Comparison of ENCODE assay signal across 8 cellular contexts in genomic region chr13:41193469-41193868, GRCh38. TPM values are rescaled to one million over a fixed set of nuclear protein-coding genes. Genes with fewer than 3 reads are reported as not detected.
DNase-seq lines count a peak whose midpoint lies in the region; ATAC-seq and TF ChIP-seq lines count a peak whose summit lies in the region.

No MANE protein-coding gene starts in this region.

- H3K4me1 ChIP-seq in BLaER1, result peaks cover 16% of the 10 kb centered on the region
- peaks cover 10% of the 10 kb centered on the region for H3K4me1 ChIP-seq in Karpas-422 (ENCODE audit: low read length)

- no peak for TF ChIP-seq RAD21 in neural cell (conservative IDR thresholded peaks at IDR 0.05)

- peak overlapping the region; percentile 88 for H3K4me2 ChIP-seq in BLaER1
- peak overlapping the region; percentile 81 for H3K4me2 ChIP-seq in Karpas-422 (ENCODE audit: low read depth, low read length, poor library complexity, severe bottlenecking)
- no peak overlapping the region for H3K4me2 ChIP-seq in neural cell (ENCODE audit: low read length)

- H3K27ac ChIP-seq in BLaER1 (no peak overlapping the region), Karpas-422 (ENCODE audit: low read length) (no peak overlapping the region), dorsolateral prefrontal cortex (peak overlapping the region in 11 of 59 donors; percentile 87 to 95 (median 91)), neural cell (ENCODE audit: low read length) (no peak overlapping the region)

- no peaks in the 10 kb centered on the region for H4K20me1 ChIP-seq in BLaER1
- H4K20me1 ChIP-seq in Karpas-422 (ENCODE audit: insufficient read depth, low read depth, low read length), result no peaks in the 10 kb centered on the region
- no peaks in the 10 kb centered on the region for H4K20me1 ChIP-seq in neural cell (ENCODE audit: insufficient read depth)

- peaks cover 13% of the 10 kb centered on the region for H3K9me3 ChIP-seq in BLaER1
- no peaks in the 10 kb centered on the region for H3K9me3 ChIP-seq in Karpas-422 (ENCODE audit: low read length)
- no peaks in the 10 kb centered on the region for H3K9me3 ChIP-seq in neural cell (ENCODE audit: low read length)

- H3K36me3 ChIP-seq in BLaER1 (peaks cover 10% of the 10 kb centered on the region), Karpas-422 (ENCODE audit: insufficient read depth, low read length) (no peaks in the 10 kb centered on the region), neural cell (ENCODE audit: insufficient read depth, low read length) (no peaks in the 10 kb centered on the region)

- H3F3A ChIP-seq in neural cell (ENCODE audit: insufficient read depth, low read length, poor library complexity, severe bottlenecking), result no peaks in the 10 kb centered on the region

- TF ChIP-seq CTCF in dorsolateral prefrontal cortex (IDR thresholded peaks at IDR 0.05 in 54 of 56, conservative IDR thresholded peaks at IDR 0.05 in 2 of 56; ENCODE audit: low read depth in 1 of 56, partially characterized antibody in 56 of 56), result no peak
- no peak for TF ChIP-seq CTCF in neural cell (IDR thresholded peaks at IDR 0.05; ENCODE audit: poor library complexity, severe bottlenecking)

- H2AFZ ChIP-seq in Karpas-422 (ENCODE audit: low read length) (no peak overlapping the region), neural cell (ENCODE audit: low read depth, low read length) (no peak overlapping the region)

- no peak for DNase-seq in Karpas-422
- DNase-seq in dorsolateral prefrontal cortex, result peak in 1 of 10 donors; percentile 26
- no peak for DNase-seq in glomerular visceral epithelial cell (ENCODE audit: extremely low spot score)
- no peak for DNase-seq in SW 1271 (lab: John Stamatoyannopoulos, UW)

- no peaks in the 10 kb centered on the region for H3K79me2 ChIP-seq in Karpas-422 (ENCODE audit: low read length)
- peaks cover 9% of the 10 kb centered on the region for H3K79me2 ChIP-seq in neural cell (replicated peaks; ENCODE audit: insufficient read depth, low read length)

- intact Hi-C loops in dorsolateral prefrontal cortex (cut with DNase I), result no loop called here

- H3K27me3 ChIP-seq in BLaER1 (no peaks in the 10 kb centered on the region), Karpas-422 (ENCODE audit: low read length) (no peaks in the 10 kb centered on the region), dorsolateral prefrontal cortex (no peaks in the 10 kb centered on the region), neural cell (ENCODE audit: insufficient read depth, low read depth, low read length) (no peaks in the 10 kb centered on the region)

- TF ChIP-seq EP300 in neural cell (conservative IDR thresholded peaks at IDR 0.05; ENCODE audit: poor library complexity, severe bottlenecking), result no peak

- H3K9me2 ChIP-seq in Karpas-422 (replicated peaks; ENCODE audit: insufficient read depth, low read length) (no peaks in the 10 kb centered on the region), neural cell (ENCODE audit: insufficient read depth, low read length) (no peaks in the 10 kb centered on the region)

- no peak for ATAC-seq in HG03354 (IDR thresholded peaks at IDR 0.05; ENCODE audit: poor library complexity, severe bottlenecking, unreplicated experiment)
- ATAC-seq in HG03175 (IDR thresholded peaks at IDR 0.05; ENCODE audit: unreplicated experiment), result no peak

- no peak overlapping the region for H3K9ac ChIP-seq in BLaER1
- peak overlapping the region; percentile 87; the same call in 1 of the 2 replicates for H3K9ac ChIP-seq in Karpas-422 (ENCODE audit: low read length)
- peak overlapping the region; percentile 88 for H3K9ac ChIP-seq in neural cell (ENCODE audit: low read length)

- peak overlapping the region; percentile 80 for H3K4me3 ChIP-seq in BLaER1
- H3K4me3 ChIP-seq in Karpas-422 (ENCODE audit: low read length), result peak overlapping the region; percentile 91; the same call in 1 of the 2 replicates
- H3K4me3 ChIP-seq in dorsolateral prefrontal cortex, result peak overlapping the region; percentile 56 to 96 (median 86)
- H3K4me3 ChIP-seq in neural cell (ENCODE audit: low read length), result peak overlapping the region; percentile 86

TF ChIP-seq in neural cell, 6 proteins besides CTCF, POLR2A, EP300 and RAD21:
- no peak for TF ChIP-seq TAF1 (IDR thresholded peaks at IDR 0.05; ENCODE audit: low read depth)
- no peak for TF ChIP-seq REST (IDR thresholded peaks at IDR 0.05; ENCODE audit: borderline replicate concordance)
- no peak for TF ChIP-seq EZH2 (IDR thresholded peaks at IDR 0.05; ENCODE audit: borderline replicate concordance, insufficient read depth, low read length, poor library complexity, severe bottlenecking)
- TF ChIP-seq SMC3 (conservative IDR thresholded peaks at IDR 0.05; ENCODE audit: poor library complexity), result no peak

RNA-seq across cellular contexts. Expression of gene KBTBD7, which starts 0.9 kb away (rescaled TPM):
- 3.4 and 5.2 TPM in 2 replicates for total RNA-seq in Karpas-422 (2014; rRNA removed; shearing (Covaris generic); ENCODE audit: low replicate concordance)
- 10 to 100 TPM in 108 of 120 experiments, 1 to 10 TPM in 12; 9.2 to 16.8 (median 13.1) TPM for total RNA-seq in dorsolateral prefrontal cortex
- 22.6 and 28.0 TPM in 2 replicates for polyA plus RNA-seq in neural cell
- 57.7 and 59.4 TPM in 2 replicates for polyA minus RNA-seq in neural cell
